ENCODE assay signal across 15 cellular contexts in genomic region chr17:41971721-41972523, GRCh38. TPM values are rescaled to one million over a fixed set of nuclear protein-coding genes. Genes with fewer than 3 reads are reported as not detected.
DNase-seq lines count a peak whose midpoint lies in the region; ATAC-seq, FAIRE-seq and TF ChIP-seq lines count a peak whose summit lies in the region.
"Had no signal": no experiment of that assay in that cellular context is flagged by ENCODE, and none has a peak within 500 bp of the region (broad histone marks: within the 10 kb centered on the region; RNA-seq: fewer than 3 reads in every experiment).

No MANE protein-coding gene starts in this region.

- peaks cover 25% of the 10 kb centered on the region for H3K4me1 Mint-ChIP-seq in stimulated activated effector memory CD8-positive, alpha-beta T cell treated with anti-CD3 and anti-CD28 coated beads, Interleukin-12 subunit alpha, Interleukin-12 subunit beta, amount 100 ng/mL, for 72 hours

- FAIRE-seq in GM12891 (lab: Jason Lieb, UNC) = no peak
- FAIRE-seq: TTC549 had no signal

- TF ChIP-seq CTCF in lower lobe of right lung (IDR thresholded peaks at IDR 0.05) = no peak

- peaks cover 89% of the 10 kb centered on the region for H3K36me3 Mint-ChIP-seq in stimulated activated effector memory CD8-positive, alpha-beta T cell treated with anti-CD3 and anti-CD28 coated beads, Interleukin-12 subunit alpha, Interleukin-12 subunit beta, amount 100 ng/mL, for 72 hours

- no peak overlapping the region for H3K4me3 ChIP-seq in SJCRH30
- no peak overlapping the region for H3K4me3 ChIP-seq in lower lobe of right lung
- no peak overlapping the region for H3K4me3 ChIP-seq in MG63
- H3K4me3 ChIP-seq: SK-N-MC, thoracic aorta had no signal

- peaks cover 32% of the 10 kb centered on the region for H3K4me1 ChIP-seq in SJCRH30
- peaks cover 31% of the 10 kb centered on the region for H3K4me1 ChIP-seq in lower lobe of right lung

- DNase-seq in GM12891 (ENCODE audit: insufficient read length, low spot score) (no peak), SJCRH30 (no peak), lower lobe of right lung (peak; percentile 20), HPDE6-E6E7 (ENCODE audit: extremely low spot score) (no peak), MG63 (no peak), NCI-H146 (lab: John Stamatoyannopoulos, UW) (no peak)
- no peak for DNase-seq in stimulated activated effector memory CD8-positive, alpha-beta T cell treated with anti-CD3 and anti-CD28 coated beads, Interleukin-12 subunit alpha, Interleukin-12 subunit beta, amount 100 ng/mL, for 72 hours (ENCODE audit: low spot score in 2 of 2)
- DNase-seq: activated gamma-delta T cell treated with Interleukin-2 at 50 U/mL for 16 hours; CD8-positive, alpha-beta T cell; effector CD4-positive, alpha-beta T cell; EL; stimulated activated CD4-positive, alpha-beta T cell treated with anti-CD3 and anti-CD28 coated beads, Interleukin-12 subunit alpha, Interleukin-12 subunit beta, amount 100 ng/mL, for 4 hours had no signal

- intact Hi-C loops in lower lobe of right lung (cut with DNase I) = no loop called here

- TF ChIP-seq POLR2A in GM12891 (IDR thresholded peaks at IDR 0.05; ENCODE audit: low read depth, low read length) = peak; percentile 24; the same call in 1 of the 2 replicates

- H3K9me3 ChIP-seq in SJCRH30 (replicated peaks) = no peaks in the 10 kb centered on the region
- H3K9me3 ChIP-seq in lower lobe of right lung = no peaks in the 10 kb centered on the region
- H3K9me3 ChIP-seq in MG63 = no peaks in the 10 kb centered on the region
- H3K9me3 ChIP-seq: thoracic aorta had no signal

- H3K4me3 Mint-ChIP-seq in stimulated activated effector memory CD8-positive, alpha-beta T cell treated with anti-CD3 and anti-CD28 coated beads, Interleukin-12 subunit alpha, Interleukin-12 subunit beta, amount 100 ng/mL, for 72 hours = no peak overlapping the region
- H3K4me3 Mint-ChIP-seq: CD8-positive, alpha-beta T cell had no signal

- no peak for ATAC-seq in lower lobe of right lung
- no peak for ATAC-seq in stimulated activated effector memory CD8-positive, alpha-beta T cell treated with anti-CD3 and anti-CD28 coated beads, Interleukin-12 subunit alpha, Interleukin-12 subunit beta, amount 100 ng/mL, for 72 hours

- no peaks in the 10 kb centered on the region for H3K27me3 ChIP-seq in SJCRH30
- H3K27me3 ChIP-seq in lower lobe of right lung (ENCODE audit: low read depth) = no peaks in the 10 kb centered on the region
- no peaks in the 10 kb centered on the region for H3K27me3 ChIP-seq in MG63

- no peaks in the 10 kb centered on the region for H3K9me3 Mint-ChIP-seq in stimulated activated effector memory CD8-positive, alpha-beta T cell treated with anti-CD3 and anti-CD28 coated beads, Interleukin-12 subunit alpha, Interleukin-12 subunit beta, amount 100 ng/mL, for 72 hours
- H3K9me3 Mint-ChIP-seq: CD8-positive, alpha-beta T cell had no signal

- H3K27ac ChIP-seq in SJCRH30 = peak overlapping the region; percentile 17; the same call in 1 of the 2 replicates
- no peak overlapping the region for H3K27ac ChIP-seq in lower lobe of right lung
- H3K27ac ChIP-seq: SK-N-MC, thoracic aorta had no signal

- H3K27ac Mint-ChIP-seq in stimulated activated effector memory CD8-positive, alpha-beta T cell treated with anti-CD3 and anti-CD28 coated beads, Interleukin-12 subunit alpha, Interleukin-12 subunit beta, amount 100 ng/mL, for 72 hours = peak overlapping the region; percentile 71

- peaks cover 66% of the 10 kb centered on the region for H3K36me3 ChIP-seq in SJCRH30
- H3K36me3 ChIP-seq in lower lobe of right lung = peaks cover 69% of the 10 kb centered on the region
- peaks cover 83% of the 10 kb centered on the region for H3K36me3 ChIP-seq in MG63

TF ChIP-seq in GM12891, 5 proteins besides CTCF, POLR2A, EP300 and RAD21:
- TF ChIP-seq POLR2AphosphoS5 (IDR thresholded peaks at IDR 0.05; ENCODE audit: low read depth, low read length) (0 out of 2 replicates have a peak, but pooled peaks have one; percentile 38), PAX5 (IDR thresholded peaks at IDR 0.05; ENCODE audit: insufficient read depth, low read length, severe bottlenecking) (no peak), TAF1 (IDR thresholded peaks at IDR 0.05; ENCODE audit: low read depth, low read length) (no peak)

RNA-seq across cellular contexts. Expression of gene CNP, which starts 5.3 kb away (rescaled TPM):
- polyA plus RNA-seq in GM12891 (2012; ENCODE audit: low read depth, missing spikeins) = 28.4 TPM
- total RNA-seq in SJCRH30 (2014; rRNA removed; shearing (Covaris generic)) = 101 and 105 TPM in 2 replicates
- 46.3 TPM for total RNA-seq in lower lobe of right lung
- total RNA-seq in MG63 (2014; rRNA removed; shearing (Covaris generic); ENCODE audit: low replicate concordance) = 64.0 and 97.2 TPM in 2 replicates

RNA-seq across cellular contexts. Expression of gene ODAD4, which starts 41.5 kb away (rescaled TPM):
- polyA plus RNA-seq in GM12891 (2012; ENCODE audit: low read depth, missing spikeins) = 0.51 TPM
- 0.15 and 0.24 TPM in 2 replicates for total RNA-seq in SJCRH30 (2014; rRNA removed; shearing (Covaris generic))
- total RNA-seq in lower lobe of right lung = 5.4 TPM
- total RNA-seq in MG63 (2014; rRNA removed; shearing (Covaris generic); ENCODE audit: low replicate concordance) = not detected in 2 replicates

RNA-seq across cellular contexts. Expression of gene DNAJC7, which starts 45.3 kb away (rescaled TPM):
- polyA plus RNA-seq in GM12891 (2012; ENCODE audit: low read depth, missing spikeins) = 101 TPM
- total RNA-seq in SJCRH30 (2014; rRNA removed; shearing (Covaris generic)) = 103 and 104 TPM in 2 replicates
- total RNA-seq in lower lobe of right lung = 82.0 TPM
- total RNA-seq in MG63 (2014; rRNA removed; shearing (Covaris generic); ENCODE audit: low replicate concordance) = 121 and 123 TPM in 2 replicates

RNA-seq across cellular contexts. Expression of gene NKIRAS2, which starts 48.0 kb away (rescaled TPM):
- polyA plus RNA-seq in GM12891 (2012; ENCODE audit: low read depth, missing spikeins) = 22.6 TPM
- total RNA-seq in SJCRH30 (2014; rRNA removed; shearing (Covaris generic)) = 80.3 and 81.6 TPM in 2 replicates
- total RNA-seq in lower lobe of right lung = 27.1 TPM
- 77.5 and 86.3 TPM in 2 replicates for total RNA-seq in MG63 (2014; rRNA removed; shearing (Covaris generic); ENCODE audit: low replicate concordance)

RNA-seq across cellular contexts. Expression of gene ACLY, which starts 53.2 kb away (rescaled TPM):
- polyA plus RNA-seq in GM12891 (2012; ENCODE audit: low read depth, missing spikeins) = 62.1 TPM
- 137 and 141 TPM in 2 replicates for total RNA-seq in SJCRH30 (2014; rRNA removed; shearing (Covaris generic))
- 105 TPM for total RNA-seq in lower lobe of right lung
- total RNA-seq in MG63 (2014; rRNA removed; shearing (Covaris generic); ENCODE audit: low replicate concordance) = 151 and 195 TPM in 2 replicates
